8 cellular contexts compared by ENCODE assay signal in the genomic region with DNA sequence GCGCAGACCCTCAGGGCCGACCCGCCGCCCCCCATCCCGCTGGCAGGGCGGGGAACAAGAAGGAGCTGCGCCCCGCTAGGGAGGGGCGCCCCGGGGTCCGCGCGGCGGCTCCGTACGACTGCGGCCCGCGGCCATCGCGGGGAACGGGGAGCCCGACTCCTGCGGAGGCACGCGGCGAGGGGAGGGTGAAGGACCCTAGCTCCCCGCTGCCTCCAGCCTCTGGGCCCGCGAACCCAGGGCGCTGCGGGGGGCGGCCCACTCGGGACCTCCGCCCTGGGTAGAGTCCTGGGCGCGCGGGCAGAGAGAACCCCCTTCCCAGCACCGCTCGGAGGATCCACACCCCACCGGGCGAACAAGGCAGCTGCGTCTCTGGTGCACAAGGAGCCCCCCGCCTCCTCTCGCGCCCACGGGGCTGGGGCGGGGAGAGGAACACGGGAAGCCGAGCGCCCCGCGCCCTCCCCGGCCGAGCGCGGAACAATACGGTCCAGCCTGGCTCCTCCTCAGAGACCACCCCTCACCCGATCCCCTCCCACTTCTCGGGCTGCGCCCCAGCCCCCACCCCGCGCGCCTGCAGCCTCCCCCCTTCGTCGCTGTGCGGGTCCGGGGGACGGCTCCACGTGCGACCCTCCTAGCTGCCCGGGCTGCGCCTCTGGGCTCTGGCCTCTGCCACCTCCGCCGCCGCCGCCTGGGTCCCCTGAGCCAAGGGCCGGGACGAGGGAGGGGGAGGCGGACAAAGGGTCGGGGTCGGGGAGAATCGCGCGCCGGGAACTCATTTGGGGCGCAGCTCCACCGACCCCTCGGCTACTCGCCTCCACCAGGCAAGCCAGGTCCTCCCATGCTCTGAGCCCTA. TPM values are rescaled to one million over a fixed set of nuclear protein-coding genes. Genes with fewer than 3 reads are reported as not detected.
DNase-seq lines count a peak whose midpoint lies in the region; ATAC-seq, FAIRE-seq and TF ChIP-seq lines count a peak whose summit lies in the region.

Gene WDR86 (minus strand): TSS at position 484 of the 850 bp plus-strand sequence. CDS start 449 bp downstream, at position 35.

- no peaks in the 10 kb centered on the region for H3K36me3 Mint-ChIP-seq in WTC11
- no peaks in the 10 kb centered on the region for H3K36me3 Mint-ChIP-seq in glutamatergic neuron (ENCODE audit: unreplicated experiment)

- TF ChIP-seq POLR2A in GM12892 (IDR thresholded peaks at IDR 0.05; ENCODE audit: low read depth, low read length), result no peak

- H3K9me3 Mint-ChIP-seq in WTC11 (no peaks in the 10 kb centered on the region), glutamatergic neuron (ENCODE audit: unreplicated experiment) (peaks cover 8% of the 10 kb centered on the region)

- H3K4me3 Mint-ChIP-seq in WTC11 (peak within 1 kb of the TSS; percentile 74), glutamatergic neuron (ENCODE audit: unreplicated experiment) (peak within 1 kb of the TSS; percentile 88)

- H3K27ac Mint-ChIP-seq in WTC11 (peak within 1 kb of the TSS; percentile 22; the same call in 1 of the 2 replicates), glutamatergic neuron (ENCODE audit: unreplicated experiment) (peak within 1 kb of the TSS; percentile 89)

- no peaks in the 10 kb centered on the region for H3K4me1 ChIP-seq in rectal smooth muscle tissue (ENCODE audit: control insufficient read depth, insufficient read depth, low read length)

- peak; percentile 23 for DNase-seq in GM12892 (ENCODE audit: insufficient read length)
- peak; percentile 62 for DNase-seq in WTC11 (ENCODE audit: low spot score)
- peak; percentile 74 for DNase-seq in glutamatergic neuron
- DNase-seq in DMS79 (lab: John Stamatoyannopoulos, UW), result no peak
- DNase-seq in NCI-H2081 treated with DMSO at 0.1 percent for 48 hours (lab: John Stamatoyannopoulos, UW), result no peak
- no peak for DNase-seq in HPDE6-E6E7 (ENCODE audit: extremely low spot score)

- H3K4me3 ChIP-seq in rectal smooth muscle tissue (ENCODE audit: low read length), result peak within 1 kb of the TSS; percentile 58

- H3K9ac ChIP-seq in rectal smooth muscle tissue (ENCODE audit: low read length), result no peak within 1 kb of the TSS

- H3K27ac ChIP-seq in rectal smooth muscle tissue (ENCODE audit: low read depth, low read length), result peak within 1 kb of the TSS; percentile 44

- ATAC-seq in WTC11 (peak; percentile 46), GM18868 (IDR thresholded peaks at IDR 0.05; ENCODE audit: unreplicated experiment) (no peak)

- peaks cover 11% of the 10 kb centered on the region for H3K27me3 ChIP-seq in rectal smooth muscle tissue (ENCODE audit: control insufficient read depth, insufficient read depth, low read length)

- H3K36me3 ChIP-seq in rectal smooth muscle tissue (ENCODE audit: control insufficient read depth, insufficient read depth, low read length), result no peaks in the 10 kb centered on the region

- TF ChIP-seq CTCF in WTC11 (IDR thresholded peaks at IDR 0.05) (no peak), glutamatergic neuron (IDR thresholded peaks at IDR 0.05; ENCODE audit: partially characterized antibody, unreplicated experiment) (peak; percentile 12)

- CTCF ChIA-PET in WTC11 (lab: Charles Lee), result interaction anchor here (0.6 to 3.2 kb wide), 9 partner anchors 10 to 391 kb away, joined by 3 to 22 read pairs (median 4); partner anchors contain the start of gene CRYGN

- H3K27me3 Mint-ChIP-seq in WTC11 (ENCODE audit: low read depth), result peaks cover 47% of the 10 kb centered on the region
- peaks cover 13% of the 10 kb centered on the region for H3K27me3 Mint-ChIP-seq in glutamatergic neuron (ENCODE audit: unreplicated experiment)

- POLR2A ChIA-PET in WTC11 (lab: Charles Lee), result interaction anchor here (0.9 kb wide), 1 partner anchor 26 kb away, joined by 3 read pairs; no protein-coding TSS in a partner anchor

- FAIRE-seq in GM12892 (lab: Jason Lieb, UNC), result no peak

- H3K4me1 Mint-ChIP-seq in WTC11 (peaks cover 37% of the 10 kb centered on the region), glutamatergic neuron (ENCODE audit: low read depth, unreplicated experiment) (peaks cover 6% of the 10 kb centered on the region)

TF ChIP-seq in WTC11, 78 proteins besides CTCF, POLR2A, EP300 and RAD21 (continues in another document):
- TF ChIP-seq, protein P1, sequence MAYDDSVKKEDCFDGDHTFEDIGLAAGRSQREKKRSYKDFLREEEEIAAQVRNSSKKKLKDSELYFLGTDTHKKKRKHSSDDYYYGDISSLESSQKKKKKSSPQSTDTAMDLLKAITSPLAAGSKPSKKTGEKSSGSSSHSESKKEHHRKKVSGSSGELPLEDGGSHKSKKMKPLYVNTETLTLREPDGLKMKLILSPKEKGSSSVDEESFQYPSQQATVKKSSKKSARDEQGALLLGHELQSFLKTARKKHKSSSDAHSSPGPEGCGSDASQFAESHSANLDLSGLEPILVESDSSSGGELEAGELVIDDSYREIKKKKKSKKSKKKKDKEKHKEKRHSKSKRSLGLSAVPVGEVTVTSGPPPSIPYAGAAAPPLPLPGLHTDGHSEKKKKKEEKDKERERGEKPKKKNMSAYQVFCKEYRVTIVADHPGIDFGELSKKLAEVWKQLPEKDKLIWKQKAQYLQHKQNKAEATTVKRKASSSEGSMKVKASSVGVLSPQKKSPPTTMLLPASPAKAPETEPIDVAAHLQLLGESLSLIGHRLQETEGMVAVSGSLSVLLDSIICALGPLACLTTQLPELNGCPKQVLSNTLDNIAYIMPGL (CRISPR knock-in tag; IDR thresholded peaks at IDR 0.05), result peak; percentile 73; the same call in 1 of the 2 replicates
- TF ChIP-seq ZBTB21 (CRISPR knock-in tag; IDR thresholded peaks at IDR 0.05; ENCODE audit: borderline replicate concordance), result 0 out of 2 replicates have a peak, but pooled peaks have one; percentile 30
- TF ChIP-seq FOXP4 (CRISPR knock-in tag; IDR thresholded peaks at IDR 0.05), result peak; percentile 53; the same call in 1 of the 2 replicates
- TF ChIP-seq ESRRA (CRISPR knock-in tag; IDR thresholded peaks at IDR 0.05; ENCODE audit: borderline replicate concordance), result no peak
- TF ChIP-seq HMGA2 (CRISPR knock-in tag; IDR thresholded peaks at IDR 0.05), result no peak
- TF ChIP-seq JUN (CRISPR knock-in tag; IDR thresholded peaks at IDR 0.05), result peak; percentile 87
- no peak; the same call in 1 of the 2 replicates for TF ChIP-seq ZNF263 (CRISPR knock-in tag; IDR thresholded peaks at IDR 0.05; ENCODE audit: low read depth)
- TF ChIP-seq CREB1 (CRISPR knock-in tag; IDR thresholded peaks at IDR 0.05), result 0 out of 2 replicates have a peak, but pooled peaks have one; percentile 8
- TF ChIP-seq ZBTB43 (CRISPR knock-in tag; IDR thresholded peaks at IDR 0.05), result 0 out of 2 replicates have a peak, but pooled peaks have one; percentile 7
- TF ChIP-seq NR1H2 (CRISPR knock-in tag; IDR thresholded peaks at IDR 0.05), result no peak
- TF ChIP-seq, protein P2, sequence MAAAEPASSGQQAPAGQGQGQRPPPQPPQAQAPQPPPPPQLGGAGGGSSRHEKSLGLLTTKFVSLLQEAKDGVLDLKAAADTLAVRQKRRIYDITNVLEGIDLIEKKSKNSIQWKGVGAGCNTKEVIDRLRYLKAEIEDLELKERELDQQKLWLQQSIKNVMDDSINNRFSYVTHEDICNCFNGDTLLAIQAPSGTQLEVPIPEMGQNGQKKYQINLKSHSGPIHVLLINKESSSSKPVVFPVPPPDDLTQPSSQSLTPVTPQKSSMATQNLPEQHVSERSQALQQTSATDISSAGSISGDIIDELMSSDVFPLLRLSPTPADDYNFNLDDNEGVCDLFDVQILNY (CRISPR knock-in tag; IDR thresholded peaks at IDR 0.05), result peak; percentile 56; the same call in 1 of the 2 replicates
- peak; percentile 3; the same call in 1 of the 2 replicates for TF ChIP-seq FOXK1 (CRISPR knock-in tag; IDR thresholded peaks at IDR 0.05)
- peak; percentile 66; the same call in 1 of the 2 replicates for TF ChIP-seq ETV6 (CRISPR knock-in tag; IDR thresholded peaks at IDR 0.05)
- no peak for TF ChIP-seq NR3C1 (CRISPR knock-in tag; conservative IDR thresholded peaks at IDR 0.05; ENCODE audit: low read depth)
- TF ChIP-seq, protein P3, sequence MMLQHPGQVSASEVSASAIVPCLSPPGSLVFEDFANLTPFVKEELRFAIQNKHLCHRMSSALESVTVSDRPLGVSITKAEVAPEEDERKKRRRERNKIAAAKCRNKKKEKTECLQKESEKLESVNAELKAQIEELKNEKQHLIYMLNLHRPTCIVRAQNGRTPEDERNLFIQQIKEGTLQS (CRISPR knock-in tag; conservative IDR thresholded peaks at IDR 0.05), result no peak
- peak; percentile 43 for TF ChIP-seq SP1 (CRISPR knock-in tag; conservative IDR thresholded peaks at IDR 0.05)
- TF ChIP-seq FOXP1 (CRISPR knock-in tag; IDR thresholded peaks at IDR 0.05; ENCODE audit: borderline replicate concordance), result peak; percentile 23; the same call in 1 of the 2 replicates
- TF ChIP-seq TP53 (CRISPR knock-in tag; IDR thresholded peaks at IDR 0.05), result peak; percentile 81; the same call in 1 of the 2 replicates

RNA-seq across cellular contexts. Expression of gene WDR86, which starts in this region (rescaled TPM):
- 0.19 TPM for polyA plus RNA-seq in GM12892 (2012; ENCODE audit: missing spikeins)
- total RNA-seq in WTC11 (2021), result 24.4 to 32.4 TPM (median 30.7 TPM) in 3 replicates
- 70.5 TPM for total RNA-seq in glutamatergic neuron (ENCODE audit: unreplicated experiment)

Comparison
In these comparisons a context has a peak if more than half of its experiments do, and no peak if none do; other contexts are left out.
1. DNase-seq: peak in GM12892 (single experiment), WTC11 (single experiment) and glutamatergic neuron (single experiment); none in DMS79 (single experiment), NCI-H2081 treated with DMSO at 0.1 percent for 48 hours (single experiment) and HPDE6-E6E7 (single experiment).